ENCODE assay signal across 20 cellular contexts in the genomic region with DNA sequence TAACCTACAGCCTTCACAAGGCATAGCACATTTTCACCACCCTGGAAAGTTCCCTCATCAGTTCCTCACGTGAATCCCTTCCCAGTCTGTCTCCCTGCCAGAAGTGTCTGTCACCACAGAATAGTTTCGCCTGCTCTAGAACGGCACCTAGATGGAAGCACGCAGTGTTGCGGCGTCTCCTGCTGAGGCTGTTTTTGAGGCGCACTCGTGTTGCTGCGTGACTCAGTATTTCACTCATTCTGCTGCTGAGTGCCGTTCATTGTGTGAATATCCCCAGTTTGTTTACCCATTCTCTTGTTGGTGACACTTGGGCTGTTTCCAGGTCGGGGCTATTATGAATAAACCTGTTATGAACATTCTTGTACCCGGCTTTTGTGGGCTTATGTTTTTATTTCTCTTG. TPM values are rescaled to one million over a fixed set of nuclear protein-coding genes. Genes with fewer than 3 reads are reported as not detected.
DNase-seq lines count a peak whose midpoint lies in the region; ATAC-seq and TF ChIP-seq lines count a peak whose summit lies in the region.
"Had no signal": no experiment of that assay in that cellular context is flagged by ENCODE, and none has a peak within 500 bp of the region (broad histone marks: within the 10 kb centered on the region; RNA-seq: fewer than 3 reads in every experiment).

No MANE protein-coding gene starts in this region.

- no peak overlapping the region for H3K27ac ChIP-seq in upper lobe of right lung
- no peak overlapping the region for H3K27ac ChIP-seq in CD4-positive, alpha-beta memory T cell (ENCODE audit: low read depth, low read length)
- H3K27ac ChIP-seq: esophagus muscularis mucosa, SJCRH30, tibial nerve had no signal

- H3K27me3 Mint-ChIP-seq in activated CD4-positive, alpha-beta T cell treated with anti-CD3 and anti-CD28 coated beads, Interleukin-2, amount 10 ng/mL, durations not matched to agents 7 days and 5 days = no peaks in the 10 kb centered on the region
- H3K27me3 Mint-ChIP-seq in CD4-positive, alpha-beta memory T cell = no peaks in the 10 kb centered on the region
- H3K27me3 Mint-ChIP-seq: CD4-positive, alpha-beta T cell; T-helper 17 cell had no signal

- POLR2A ChIA-PET in activated CD4-positive, alpha-beta T cell treated with anti-CD3 and anti-CD28 coated beads, Interleukin-2, amount 10 ng/mL, durations not matched to agents 7 days and 5 days (lab: Charles Lee) = no interaction called here
- POLR2A ChIA-PET in CD4-positive, alpha-beta memory T cell (lab: Charles Lee; ENCODE audit: partially characterized antibody) = no interaction called here

- H3K27ac Mint-ChIP-seq in activated CD4-positive, alpha-beta T cell treated with anti-CD3 and anti-CD28 coated beads, Interleukin-2, amount 10 ng/mL, durations not matched to agents 7 days and 5 days = peak overlapping the region; percentile 19
- H3K27ac Mint-ChIP-seq in CD4-positive, alpha-beta memory T cell = peak overlapping the region in 3 of 7 donors; percentile 22 to 80 (median 37)
- H3K27ac Mint-ChIP-seq: CD4-positive, alpha-beta T cell; dendritic cell treated with granulocyte-macrophage colony-stimulating factor and Interleukin-4, amounts not matched to agents 40 ng/mL and 50 ng/mL, for 4 days; IgD-negative memory B cell; T-helper 17 cell had no signal

- no peak for DNase-seq in activated CD4-positive, alpha-beta T cell treated with anti-CD3 and anti-CD28 coated beads, Interleukin-2, amount 10 ng/mL, durations not matched to agents 7 days and 5 days
- DNase-seq in activated CD4-positive, alpha-beta T cell treated with anti-CD3 and anti-CD28 coated beads for 4 hours = no peak
- peak; percentile 23 for DNase-seq in NCI-H2196 treated with DMSO at 0.1 percent for 48 hours (lab: John Stamatoyannopoulos, UW; ENCODE audit: unreplicated experiment)
- DNase-seq in dermis microvascular lymphatic vessel endothelial cell (ENCODE audit: low read depth in 2 of 2) = peak; percentile 85 to 99
- no peak for DNase-seq in upper lobe of right lung
- no peak for DNase-seq in T-helper 9 cell
- DNase-seq in NCI-H446 (lab: John Stamatoyannopoulos, UW) = no peak
- no peak for DNase-seq in CD4-positive, alpha-beta memory T cell
- DNase-seq: CD4-positive, alpha-beta T cell; NCI-H510A; SJCRH30; stimulated activated naive CD4-positive, alpha-beta T cell treated with Interleukin-2 at 50 U/mL for 16 hours; T-helper 17 cell had no signal

- peak; percentile 64 for ATAC-seq in upper lobe of right lung
- ATAC-seq: activated CD4-positive, CD25-positive, alpha-beta regulatory T cell treated with anti-CD3 and anti-CD28 coated beads, Interleukin-2, amount 50 U/mL, for 24 hours; left lobe of liver; T-helper 17 cell had no signal

- H3K4me3 ChIP-seq in upper lobe of right lung = no peak overlapping the region
- no peak overlapping the region for H3K4me3 ChIP-seq in CD4-positive, alpha-beta memory T cell (ENCODE audit: low read length in 2 of 2)
- H3K4me3 ChIP-seq: esophagus muscularis mucosa, SJCRH30, tibial nerve had no signal

- peaks cover 4% of the 10 kb centered on the region for H3K4me1 ChIP-seq in upper lobe of right lung
- peaks cover 41% of the 10 kb centered on the region for H3K4me1 ChIP-seq in CD4-positive, alpha-beta memory T cell (ENCODE audit: insufficient read depth, low read length)
- H3K4me1 ChIP-seq: SJCRH30 had no signal

- H3K36me3 ChIP-seq in upper lobe of right lung = no peaks in the 10 kb centered on the region
- H3K36me3 ChIP-seq in CD4-positive, alpha-beta memory T cell (ENCODE audit: insufficient read depth, low read length) = no peaks in the 10 kb centered on the region
- H3K36me3 ChIP-seq: SJCRH30, tibial nerve had no signal

- intact Hi-C loops in upper lobe of right lung (cut with DNase I) = no loop called here
- intact Hi-C loops in CD4-positive, alpha-beta memory T cell (cut with micrococcal nuclease) = no loop called here

- no peaks in the 10 kb centered on the region for H3K27me3 ChIP-seq in upper lobe of right lung
- H3K27me3 ChIP-seq in CD4-positive, alpha-beta memory T cell (ENCODE audit: insufficient read depth, low read length) = no peaks in the 10 kb centered on the region

- peaks cover 7% of the 10 kb centered on the region for H3K36me3 Mint-ChIP-seq in activated CD4-positive, alpha-beta T cell treated with anti-CD3 and anti-CD28 coated beads, Interleukin-2, amount 10 ng/mL, durations not matched to agents 7 days and 5 days (ENCODE audit: low read depth)
- H3K36me3 Mint-ChIP-seq in CD4-positive, alpha-beta memory T cell = peaks cover 0 to 6% of the 10 kb centered on the region in 2 donors
- H3K36me3 Mint-ChIP-seq: IgD-negative memory B cell had no signal

- CTCF ChIA-PET in activated CD4-positive, alpha-beta T cell treated with anti-CD3 and anti-CD28 coated beads, Interleukin-2, amount 10 ng/mL, durations not matched to agents 7 days and 5 days (lab: Charles Lee) = interaction anchor here (3.3 kb wide), 1 partner anchor 9 kb away, joined by 10 read pairs; no protein-coding TSS in a partner anchor
- CTCF ChIA-PET in CD4-positive, alpha-beta memory T cell (lab: Charles Lee; ENCODE audit: partially characterized antibody) = interaction anchor here (0.8 to 8.3 kb wide), 3 partner anchors 14 to 19 kb away, joined by 3 to 93 read pairs (median 3); no protein-coding TSS in a partner anchor

- no peaks in the 10 kb centered on the region for H3K9me3 ChIP-seq in upper lobe of right lung
- H3K9me3 ChIP-seq in CD4-positive, alpha-beta memory T cell (ENCODE audit: control insufficient read depth in 1 of 2, low read length in 2 of 2) = no peaks in the 10 kb centered on the region
- H3K9me3 ChIP-seq: esophagus muscularis mucosa, SJCRH30, tibial nerve had no signal

- no peak overlapping the region for H3K4me3 Mint-ChIP-seq in activated CD4-positive, alpha-beta T cell treated with anti-CD3 and anti-CD28 coated beads, Interleukin-2, amount 10 ng/mL, durations not matched to agents 7 days and 5 days
- H3K4me3 Mint-ChIP-seq in CD4-positive, alpha-beta memory T cell = no peak overlapping the region
- H3K4me3 Mint-ChIP-seq: CD4-positive, alpha-beta T cell; dendritic cell treated with granulocyte-macrophage colony-stimulating factor and Interleukin-4, amounts not matched to agents 40 ng/mL and 50 ng/mL, for 4 days; T-helper 17 cell had no signal

- no peak for TF ChIP-seq CTCF in upper lobe of right lung (IDR thresholded peaks at IDR 0.05)

- H3K9me3 Mint-ChIP-seq in activated CD4-positive, alpha-beta T cell treated with anti-CD3 and anti-CD28 coated beads, Interleukin-2, amount 10 ng/mL, durations not matched to agents 7 days and 5 days = no peaks in the 10 kb centered on the region
- H3K9me3 Mint-ChIP-seq in CD4-positive, alpha-beta memory T cell = peaks cover 0 to 2% (median 0%) of the 10 kb centered on the region in 8 donors
- H3K9me3 Mint-ChIP-seq: CD4-positive, alpha-beta T cell; dendritic cell treated with granulocyte-macrophage colony-stimulating factor and Interleukin-4, amounts not matched to agents 40 ng/mL and 50 ng/mL, for 4 days had no signal

- H3K4me1 Mint-ChIP-seq in activated CD4-positive, alpha-beta T cell treated with anti-CD3 and anti-CD28 coated beads, Interleukin-2, amount 10 ng/mL, durations not matched to agents 7 days and 5 days = peaks cover 31% of the 10 kb centered on the region
- H3K4me1 Mint-ChIP-seq in CD4-positive, alpha-beta memory T cell = peaks cover 21 to 52% (median 35%) of the 10 kb centered on the region in 4 donors

RNA-seq across cellular contexts. Expression of gene NOS3, which starts 12.8 kb away (rescaled TPM):
- total RNA-seq in activated CD4-positive, alpha-beta T cell treated with anti-CD3 and anti-CD28 coated beads, Interleukin-2, amount 10 ng/mL, durations not matched to agents 7 days and 5 days = 10 to 100 TPM; 21.6 to 22.3 TPM
- 28.4 and 31.6 TPM in 2 replicates for total RNA-seq in dermis microvascular lymphatic vessel endothelial cell
- total RNA-seq in upper lobe of right lung = 42.9 TPM
- total RNA-seq in CD4-positive, alpha-beta memory T cell = 1 to 10 TPM; 4.0 to 4.6 TPM
- 10 to 100 TPM in 1 of 2 donors, 1 to 10 TPM in 1; 6.6 to 14.9 TPM for polyA plus RNA-seq in CD4-positive, alpha-beta memory T cell
- total RNA-seq: osteoblast had no signal

RNA-seq across cellular contexts. Expression of gene ATG9B, which starts 20.7 kb away (rescaled TPM):
- 10 to 100 TPM; 12.1 to 12.3 TPM for total RNA-seq in activated CD4-positive, alpha-beta T cell treated with anti-CD3 and anti-CD28 coated beads, Interleukin-2, amount 10 ng/mL, durations not matched to agents 7 days and 5 days
- total RNA-seq in dermis microvascular lymphatic vessel endothelial cell (under 0.01 and 0.13 TPM in 2 replicates), upper lobe of right lung (0.17 TPM)
- 10 to 100 TPM; 29.3 to 29.9 TPM for total RNA-seq in CD4-positive, alpha-beta memory T cell
- 10 to 100 TPM; 16.9 to 36.6 TPM for polyA plus RNA-seq in CD4-positive, alpha-beta memory T cell
- total RNA-seq: left lobe of liver, osteoblast, tibial nerve had no signal

RNA-seq across cellular contexts. Expression of gene ABCB8, which starts 24.7 kb away (rescaled TPM):
- 10 to 100 TPM; 57.5 to 67.8 TPM for total RNA-seq in activated CD4-positive, alpha-beta T cell treated with anti-CD3 and anti-CD28 coated beads, Interleukin-2, amount 10 ng/mL, durations not matched to agents 7 days and 5 days
- total RNA-seq in dermis microvascular lymphatic vessel endothelial cell = 13.9 and 14.0 TPM in 2 replicates
- 40.6 TPM for total RNA-seq in upper lobe of right lung
- 10 to 100 TPM; 71.2 to 75.8 TPM for total RNA-seq in CD4-positive, alpha-beta memory T cell
- polyA plus RNA-seq in CD4-positive, alpha-beta memory T cell = 10 to 100 TPM; 17.8 to 22.8 TPM

RNA-seq across cellular contexts. Expression of gene KCNH2, which starts 25.5 kb away (rescaled TPM):
- under 1 TPM; 0.27 to 0.30 TPM for total RNA-seq in activated CD4-positive, alpha-beta T cell treated with anti-CD3 and anti-CD28 coated beads, Interleukin-2, amount 10 ng/mL, durations not matched to agents 7 days and 5 days
- total RNA-seq in dermis microvascular lymphatic vessel endothelial cell = 0.13 TPM in 1 of 2 replicates, not detected in the other
- 3.6 TPM for total RNA-seq in upper lobe of right lung
- 1 to 10 TPM; 2.3 to 2.6 TPM for total RNA-seq in CD4-positive, alpha-beta memory T cell
- polyA plus RNA-seq in CD4-positive, alpha-beta memory T cell = 1 to 10 TPM; 1.8 to 2.4 TPM
- total RNA-seq: osteoblast had no signal

RNA-seq across cellular contexts. Expression of gene ASIC3, which starts 44.8 kb away (rescaled TPM):
- 1 to 10 TPM; 6.0 to 8.3 TPM for total RNA-seq in activated CD4-positive, alpha-beta T cell treated with anti-CD3 and anti-CD28 coated beads, Interleukin-2, amount 10 ng/mL, durations not matched to agents 7 days and 5 days
- total RNA-seq in dermis microvascular lymphatic vessel endothelial cell (under 0.01 and 0.13 TPM in 2 replicates), upper lobe of right lung (2.6 TPM)
- 10 to 100 TPM; 10.6 to 11.6 TPM for total RNA-seq in CD4-positive, alpha-beta memory T cell
- polyA plus RNA-seq in CD4-positive, alpha-beta memory T cell = not detected
- polyA plus RNA-seq: IgD-negative memory B cell had no signal

Comparison
In these comparisons a context has a peak if more than half of its experiments do, and no peak if none do; other contexts are left out.
1. DNase-seq: peak in NCI-H2196 treated with DMSO at 0.1 percent for 48 hours (single experiment) and dermis microvascular lymphatic vessel endothelial cell (2 of 2); none in activated CD4-positive, alpha-beta T cell treated with anti-CD3 and anti-CD28 coated beads, Interleukin-2, amount 10 ng/mL, durations not matched to agents 7 days and 5 days (single experiment), activated CD4-positive, alpha-beta T cell treated with anti-CD3 and anti-CD28 coated beads for 4 hours (0 of 2), upper lobe of right lung (single experiment), T-helper 9 cell (single experiment), NCI-H446 (0 of 2) and CD4-positive, alpha-beta memory T cell (0 of 5).
2. RNA of gene ATG9B, which starts 20.7 kb away (total RNA-seq): 29.3 to 29.9 TPM in CD4-positive, alpha-beta memory T cell and 12.1 to 12.3 TPM in activated CD4-positive, alpha-beta T cell treated with anti-CD3 and anti-CD28 coated beads, Interleukin-2, amount 10 ng/mL, durations not matched to agents 7 days and 5 days; 0.17 TPM in upper lobe of right lung (single experiment) and under 0.01 to 0.13 TPM in dermis microvascular lymphatic vessel endothelial cell; every median in the first group is over 10 times any median in the second.